Comparison of ENCODE assay signal across 25 cellular contexts in genomic region chr16:11060364-11060763, GRCh38.
"Had no signal": no experiment of that assay in that cellular context is flagged by ENCODE, and none has a peak within 500 bp of the region (broad histone marks: within the 10 kb centered on the region; RNA-seq: fewer than 3 reads in every experiment).

No MANE protein-coding gene starts in this region.

- H3K4me2 ChIP-seq: hepatocyte had no signal

- DNase-seq: activated CD4-positive, alpha-beta T cell treated with anti-CD3 and anti-CD28 coated beads for 4 hours; activated CD4-positive, alpha-beta T cell treated with anti-CD3 and anti-CD28 coated beads, Interleukin-2, amount 50 U/mL, for 4 hours; activated gamma-delta T cell; activated naive CD4-positive, alpha-beta T cell treated with anti-CD3 and anti-CD28 coated beads, Interleukin-2, amount 10 ng/mL, durations not matched to agents 7 days and 5 days; activated naive CD8-positive, alpha-beta T cell treated with anti-CD3 and anti-CD28 coated beads, Interleukin-2, amount 10 ng/mL, durations not matched to agents 7 days and 5 days; activated T-cell treated with anti-CD3 and anti-CD28 coated beads for 4 hours; brain microvascular endothelial cell; cortex of kidney; effector memory CD8-positive, alpha-beta T cell; erythroblast; glutamatergic neuron; left cardiac atrium; left ventricle myocardium superior; naive thymus-derived CD8-positive, alpha-beta T cell; right cardiac atrium; stimulated activated CD4-positive, alpha-beta T cell treated with anti-CD3 and anti-CD28 coated beads, Interleukin-2, amount 100 ng/mL, for 48 hours; stimulated activated naive CD8-positive, alpha-beta T cell treated with anti-CD3 and anti-CD28 coated beads, Interleukin-15, amount 100 ng/mL, for 72 hours; substantia nigra had no signal

- H3K9me3 ChIP-seq: ascending aorta, gastrocnemius medialis, vagina had no signal

- H2AFZ ChIP-seq: hepatocyte had no signal

- H3K79me2 ChIP-seq: hepatocyte had no signal

- H3K36me3 ChIP-seq: vagina had no signal

- H3K9me3 Mint-ChIP-seq: activated naive CD4-positive, alpha-beta T cell treated with anti-CD3 and anti-CD28 coated beads, Interleukin-2, amount 10 ng/mL, durations not matched to agents 7 days and 5 days; activated naive CD8-positive, alpha-beta T cell treated with anti-CD3 and anti-CD28 coated beads, Interleukin-2, amount 10 ng/mL, durations not matched to agents 7 days and 5 days; activated T-helper 1 cell treated with anti-CD3 and anti-CD28 coated beads, Interleukin-12 subunit alpha, Interleukin-12 subunit beta, Interleukin-2, Interleukin-4 antibody, amounts not matched to agents 30 ng/mL and 10 ng/mL and 1 ng/mL, durations not matched to agents 14 hours and 24 hours and 36 hours; effector memory CD8-positive, alpha-beta T cell; naive thymus-derived CD8-positive, alpha-beta T cell; stimulated activated naive CD8-positive, alpha-beta T cell treated with anti-CD3 and anti-CD28 coated beads, Interleukin-15, amount 100 ng/mL, for 72 hours; type B pancreatic cell had no signal

- H3K27me3 ChIP-seq: ascending aorta, brain microvascular endothelial cell, gastrocnemius medialis, hepatocyte, vagina had no signal

- H3K27me3 Mint-ChIP-seq: activated naive CD4-positive, alpha-beta T cell treated with anti-CD3 and anti-CD28 coated beads, Interleukin-2, amount 10 ng/mL, durations not matched to agents 7 days and 5 days; activated naive CD8-positive, alpha-beta T cell treated with anti-CD3 and anti-CD28 coated beads, Interleukin-2, amount 10 ng/mL, durations not matched to agents 7 days and 5 days; effector memory CD8-positive, alpha-beta T cell; naive thymus-derived CD8-positive, alpha-beta T cell; stimulated activated naive CD8-positive, alpha-beta T cell treated with anti-CD3 and anti-CD28 coated beads, Interleukin-15, amount 100 ng/mL, for 72 hours; type B pancreatic cell had no signal

- H3K27ac Mint-ChIP-seq: activated naive CD4-positive, alpha-beta T cell treated with anti-CD3 and anti-CD28 coated beads, Interleukin-2, amount 10 ng/mL, durations not matched to agents 7 days and 5 days; activated naive CD8-positive, alpha-beta T cell treated with anti-CD3 and anti-CD28 coated beads, Interleukin-2, amount 10 ng/mL, durations not matched to agents 7 days and 5 days; activated T-helper 1 cell treated with anti-CD3 and anti-CD28 coated beads, Interleukin-12 subunit alpha, Interleukin-12 subunit beta, Interleukin-2, Interleukin-4 antibody, amounts not matched to agents 30 ng/mL and 10 ng/mL and 1 ng/mL, durations not matched to agents 14 hours and 24 hours and 36 hours; naive thymus-derived CD8-positive, alpha-beta T cell; stimulated activated naive CD8-positive, alpha-beta T cell treated with anti-CD3 and anti-CD28 coated beads, Interleukin-15, amount 100 ng/mL, for 72 hours; type B pancreatic cell had no signal

- ATAC-seq: effector memory CD8-positive, alpha-beta T cell; gastrocnemius medialis; left cardiac atrium; left ventricle myocardium superior; naive thymus-derived CD8-positive, alpha-beta T cell; stimulated activated naive CD8-positive, alpha-beta T cell treated with anti-CD3 and anti-CD28 coated beads, Interleukin-15, amount 100 ng/mL, for 72 hours had no signal

- H3K4me3 ChIP-seq: ascending aorta, gastrocnemius medialis, hepatocyte, vagina had no signal

- H3K4me3 Mint-ChIP-seq: activated naive CD4-positive, alpha-beta T cell treated with anti-CD3 and anti-CD28 coated beads, Interleukin-2, amount 10 ng/mL, durations not matched to agents 7 days and 5 days; activated naive CD8-positive, alpha-beta T cell treated with anti-CD3 and anti-CD28 coated beads, Interleukin-2, amount 10 ng/mL, durations not matched to agents 7 days and 5 days; activated T-helper 1 cell treated with anti-CD3 and anti-CD28 coated beads, Interleukin-12 subunit alpha, Interleukin-12 subunit beta, Interleukin-2, Interleukin-4 antibody, amounts not matched to agents 30 ng/mL and 10 ng/mL and 1 ng/mL, durations not matched to agents 14 hours and 24 hours and 36 hours; effector memory CD8-positive, alpha-beta T cell; naive thymus-derived CD8-positive, alpha-beta T cell; stimulated activated naive CD8-positive, alpha-beta T cell treated with anti-CD3 and anti-CD28 coated beads, Interleukin-15, amount 100 ng/mL, for 72 hours; type B pancreatic cell had no signal

- H3K27ac ChIP-seq: ascending aorta, brain microvascular endothelial cell, gastrocnemius medialis, hepatocyte, vagina, VCaP had no signal
